Comparison of ENCODE assay signal across 1 cellular context in genomic region chr17:57408064-57408811, GRCh38.
TF ChIP-seq lines count a peak whose summit lies in the region.

No MANE protein-coding gene starts in this region.

TF ChIP-seq in HepG2, 621 proteins besides CTCF, POLR2A, EP300 and RAD21 (continued from another document and continues in another):
- TF ChIP-seq ZNF687 (CRISPR knock-in tag; IDR thresholded peaks at IDR 0.05) (peak; percentile 36; the same call in 1 of the 2 replicates), SMC3 (IDR thresholded peaks at IDR 0.05; ENCODE audit: low read length) (0 out of 2 replicates have a peak, but pooled peaks have one; percentile 2), ZBTB4 (CRISPR knock-in tag; IDR thresholded peaks at IDR 0.05; ENCODE audit: borderline replicate concordance) (no peak), HOXA3 (CRISPR knock-in tag; IDR thresholded peaks at IDR 0.05) (peak; percentile 53; the same call in 1 of the 2 replicates), ZSCAN9 (CRISPR knock-in tag; IDR thresholded peaks at IDR 0.05; ENCODE audit: borderline replicate concordance) (peak; percentile 44), MAZ (IDR thresholded peaks at IDR 0.05; ENCODE audit: borderline replicate concordance, low read depth, low read length) (0 out of 2 replicates have a peak, but pooled peaks have one; percentile 45), MAZ (CRISPR knock-in tag; IDR thresholded peaks at IDR 0.05; ENCODE audit: low read depth) (peak; percentile 17; the same call in 1 of the 2 replicates), ZFX (CRISPR knock-in tag; IDR thresholded peaks at IDR 0.05; ENCODE audit: low read depth) (0 out of 2 replicates have a peak, but pooled peaks have one; percentile 5), CREB1 (IDR thresholded peaks at IDR 0.05) (no peak), CREB1 (CRISPR knock-in tag; IDR thresholded peaks at IDR 0.05) (0 out of 2 replicates have a peak, but pooled peaks have one; percentile 29), SIX4 (CRISPR knock-in tag; IDR thresholded peaks at IDR 0.05) (peak; percentile 30; the same call in 1 of the 2 replicates), MED8 (CRISPR knock-in tag; IDR thresholded peaks at IDR 0.05; ENCODE audit: insufficient replicate concordance) (peak; percentile 19), ZNF12 (CRISPR knock-in tag; IDR thresholded peaks at IDR 0.05) (peak; percentile 41; the same call in 1 of the 2 replicates), FOXP1 (IDR thresholded peaks at IDR 0.05) (no peak), FOXP1 (CRISPR knock-in tag; IDR thresholded peaks at IDR 0.05) (peak; percentile 52; the same call in 1 of the 2 replicates), ZNF296 (CRISPR knock-in tag; conservative IDR thresholded peaks at IDR 0.05) (no peak), FOXO1 (CRISPR knock-in tag; IDR thresholded peaks at IDR 0.05) (peak; percentile 71), CHD4 (IDR thresholded peaks at IDR 0.05; ENCODE audit: borderline replicate concordance, low read length) (peak; percentile 83; the same call in 1 of the 2 replicates), SOX13 (IDR thresholded peaks at IDR 0.05) (no peak), SOX13 (CRISPR knock-in tag; conservative IDR thresholded peaks at IDR 0.05 in 1 of 2, IDR thresholded peaks at IDR 0.05 in 1 of 2) (peak in 1 of 2 experiments; percentile 74; a peak in 2 of 4 replicates), SOX6 (IDR thresholded peaks at IDR 0.05) (no peak), SOX6 (CRISPR knock-in tag; IDR thresholded peaks at IDR 0.05) (no peak), ZNF7 (CRISPR knock-in tag; IDR thresholded peaks at IDR 0.05) (no peak), MIXL1 (CRISPR knock-in tag; IDR thresholded peaks at IDR 0.05) (peak; percentile 73), ZFYVE20 (CRISPR knock-in tag; IDR thresholded peaks at IDR 0.05; ENCODE audit: borderline replicate concordance, low read depth) (no peak), NR2C2 (CRISPR knock-in tag; IDR thresholded peaks at IDR 0.05; ENCODE audit: borderline replicate concordance) (peak; percentile 12; the same call in 1 of the 2 replicates), ZFY (CRISPR knock-in tag; IDR thresholded peaks at IDR 0.05) (peak; percentile 6; the same call in 1 of the 2 replicates), POLR2G (IDR thresholded peaks at IDR 0.05; ENCODE audit: low read depth, low read length) (peak; percentile 56; the same call in 1 of the 2 replicates), ZNF749 (CRISPR knock-in tag; IDR thresholded peaks at IDR 0.05; ENCODE audit: borderline replicate concordance) (no peak), GZF1 (CRISPR knock-in tag; IDR thresholded peaks at IDR 0.05) (peak; percentile 51; the same call in 1 of the 2 replicates), ZNF143 (CRISPR knock-in tag; IDR thresholded peaks at IDR 0.05) (peak; percentile 82), DMAP1 (CRISPR knock-in tag; IDR thresholded peaks at IDR 0.05) (peak; percentile 52; the same call in 1 of the 2 replicates), ZBTB42 (CRISPR knock-in tag; IDR thresholded peaks at IDR 0.05) (no peak), RBFOX2 (IDR thresholded peaks at IDR 0.05; ENCODE audit: low read depth, low read length) (no peak), MED1 (CRISPR knock-in tag; IDR thresholded peaks at IDR 0.05) (peak; percentile 72), ZMYM3 (CRISPR knock-in tag; IDR thresholded peaks at IDR 0.05) (no peak), RCOR2 (CRISPR knock-in tag; IDR thresholded peaks at IDR 0.05) (peak; percentile 46), RNF219 (CRISPR knock-in tag; IDR thresholded peaks at IDR 0.05) (no peak), PATZ1 (CRISPR knock-in tag; IDR thresholded peaks at IDR 0.05) (peak; percentile 85), TAF15 (IDR thresholded peaks at IDR 0.05; ENCODE audit: low read depth, low read length, poor library complexity, severe bottlenecking) (no peak), ZNF639 (CRISPR knock-in tag; conservative IDR thresholded peaks at IDR 0.05) (peak; percentile 49; the same call in 1 of the 2 replicates), NR2F6 (IDR thresholded peaks at IDR 0.05) (no peak), NR2F6 (CRISPR knock-in tag; IDR thresholded peaks at IDR 0.05) (peak; percentile 69), IRF9 (CRISPR knock-in tag; IDR thresholded peaks at IDR 0.05; ENCODE audit: borderline replicate concordance) (no peak), FOXP4 (CRISPR knock-in tag; IDR thresholded peaks at IDR 0.05) (peak; percentile 50; the same call in 1 of the 2 replicates), ATF7-NPFF (CRISPR knock-in tag; IDR thresholded peaks at IDR 0.05; ENCODE audit: low read depth) (0 out of 2 replicates have a peak, but pooled peaks have one; percentile 4), NFIC (IDR thresholded peaks at IDR 0.05; ENCODE audit: low read length) (no peak), RFXAP (CRISPR knock-in tag; IDR thresholded peaks at IDR 0.05; ENCODE audit: borderline replicate concordance) (no peak), SNRNP70 (IDR thresholded peaks at IDR 0.05; ENCODE audit: low read depth, low read length) (no peak), MNT (IDR thresholded peaks at IDR 0.05) (no peak), AHR (CRISPR knock-in tag; IDR thresholded peaks at IDR 0.05) (no peak), POGZ (CRISPR knock-in tag; IDR thresholded peaks at IDR 0.05) (peak; percentile 44; the same call in 1 of the 2 replicates)
